In genomic region chr1:36322085-36322785, GRCh38 we compare ENCODE assay signal across 8 cellular contexts. TPM values are rescaled to one million over a fixed set of nuclear protein-coding genes. Genes with fewer than 3 reads are reported as not detected.
A peak's percentile ranks its signal among the peaks of the same experiment; 100 is the strongest.
DNase-seq lines count a peak whose midpoint lies in the region; TF ChIP-seq lines count a peak whose summit lies in the region.

No MANE protein-coding gene starts in this region.

- H3K9me3 Mint-ChIP-seq in IgD-negative memory B cell, result no peaks in the 10 kb centered on the region
- no peaks in the 10 kb centered on the region for H3K9me3 Mint-ChIP-seq in nephron

- no peaks in the 10 kb centered on the region; the same call in 1 of the 2 replicates for H3K9me3 ChIP-seq in AG04450 (ENCODE audit: control insufficient read depth, insufficient read depth, low read length)

- H3K4me1 Mint-ChIP-seq in IgD-negative memory B cell, result peaks cover 11 to 17% (median 12%) of the 10 kb centered on the region in 3 donors
- peaks cover 43% of the 10 kb centered on the region for H3K4me1 Mint-ChIP-seq in nephron

- H3K27ac Mint-ChIP-seq in IgD-negative memory B cell (no peak overlapping the region), nephron (peak overlapping the region; percentile 94 to 100 (median 97))

- H3K27ac ChIP-seq in AG04450 (ENCODE audit: low read depth, low read length), result peak overlapping the region; percentile 73

- H3K27me3 ChIP-seq in AG04450 (ENCODE audit: control insufficient read depth, insufficient read depth, low read length), result no peaks in the 10 kb centered on the region

- TF ChIP-seq CTCF in AG04450 (IDR thresholded peaks at IDR 0.05; ENCODE audit: low read depth, low read length) (no peak), epithelial cell of proximal tubule (conservative IDR thresholded peaks at IDR 0.05; ENCODE audit: low read depth, low read length) (no peak), nephron (IDR thresholded peaks at IDR 0.05; ENCODE audit: unreplicated experiment in 3 of 3) (no peak)

- H3K36me3 Mint-ChIP-seq in IgD-negative memory B cell (no peaks in the 10 kb centered on the region), nephron (ENCODE audit: low read depth) (peaks cover 14% of the 10 kb centered on the region)

- H3K4me3 Mint-ChIP-seq in IgD-negative memory B cell (peak overlapping the region in 3 of 4 donors; percentile 67 to 84 (median 73)), nephron (peak overlapping the region; percentile 87 to 91 (median 88))

- DNase-seq in AG04450 (ENCODE audit: low read depth, low spot score), result no peak
- no peak for DNase-seq in epithelial cell of proximal tubule (ENCODE audit: low read depth)
- DNase-seq in NCI-H2171 (lab: John Stamatoyannopoulos, UW), result no peak
- DNase-seq in NCI-H345 treated with DMSO at 0.1 percent for 48 hours (lab: John Stamatoyannopoulos, UW; ENCODE audit: unreplicated experiment), result no peak
- no peak for DNase-seq in T-helper 9 cell
- no peak for DNase-seq in SIG-M5 treated with dmso at 0.1 percent for 504 hours (lab: John Stamatoyannopoulos, UW; ENCODE audit: unreplicated experiment)

- H3K27me3 Mint-ChIP-seq in IgD-negative memory B cell, result peaks cover 15% of the 10 kb centered on the region
- no peaks in the 10 kb centered on the region for H3K27me3 Mint-ChIP-seq in nephron (ENCODE audit: low read depth)

- CTCF ChIA-PET in AG04450 (lab: Charles Lee), result interaction anchor here (0.6 to 1.8 kb wide), 5 partner anchors 8 to 173 kb away, joined by 3 to 8 read pairs (median 4); partner anchors contain the start of gene TRAPPC3

- peak overlapping the region; percentile 79 for H3K4me3 ChIP-seq in AG04450 (ENCODE audit: low read depth, low read length)
- peak overlapping the region; percentile 75 for H3K4me3 ChIP-seq in epithelial cell of proximal tubule (ENCODE audit: low read depth, low read length)

- POLR2A ChIA-PET in AG04450 (lab: Yijun Ruan, JAX), result interaction anchor here (0.6 to 2.6 kb wide), 7 partner anchors 12 to 173 kb away, joined by 3 to 13 read pairs (median 4); partner anchors contain the start of gene TRAPPC3

RNA-seq across cellular contexts. Expression of gene EVA1B, which starts 1.2 kb away (rescaled TPM):
- 27.2 and 42.6 TPM in 2 replicates for polyA plus RNA-seq in AG04450 (2011; rRNA removed)
- 7.7 and 8.1 TPM in 2 replicates for polyA minus RNA-seq in AG04450 (2011; rRNA and poly(A)+ RNA removed)
- polyA plus RNA-seq in IgD-negative memory B cell, result not detected
- 179 and 259 TPM in 2 replicates for total RNA-seq in epithelial cell of proximal tubule

RNA-seq across cellular contexts. Expression of gene SH3D21, which starts 16.1 kb away (rescaled TPM):
- polyA plus RNA-seq in AG04450 (2011; rRNA removed) (1.3 and 1.7 TPM in 2 replicates), IgD-negative memory B cell (0.46 TPM)
- 1.6 and 2.2 TPM in 2 replicates for polyA minus RNA-seq in AG04450 (2011; rRNA and poly(A)+ RNA removed)
- total RNA-seq in epithelial cell of proximal tubule, result 4.0 and 20.3 TPM in 2 replicates

Comparison
In these comparisons a context has a peak if more than half of its experiments do, and no peak if none do; other contexts are left out.
1. H3K27ac Mint-ChIP-seq: peak in nephron (3 of 3); none in IgD-negative memory B cell (0 of 3).
2. RNA of gene EVA1B, which starts 1.2 kb away (polyA plus RNA-seq): 27.2 to 42.6 TPM in AG04450; not detected in IgD-negative memory B cell (single experiment); every median in the first group is over 10 times any median in the second.